ENCODE assay signal across 8 cellular contexts in the genomic region with DNA sequence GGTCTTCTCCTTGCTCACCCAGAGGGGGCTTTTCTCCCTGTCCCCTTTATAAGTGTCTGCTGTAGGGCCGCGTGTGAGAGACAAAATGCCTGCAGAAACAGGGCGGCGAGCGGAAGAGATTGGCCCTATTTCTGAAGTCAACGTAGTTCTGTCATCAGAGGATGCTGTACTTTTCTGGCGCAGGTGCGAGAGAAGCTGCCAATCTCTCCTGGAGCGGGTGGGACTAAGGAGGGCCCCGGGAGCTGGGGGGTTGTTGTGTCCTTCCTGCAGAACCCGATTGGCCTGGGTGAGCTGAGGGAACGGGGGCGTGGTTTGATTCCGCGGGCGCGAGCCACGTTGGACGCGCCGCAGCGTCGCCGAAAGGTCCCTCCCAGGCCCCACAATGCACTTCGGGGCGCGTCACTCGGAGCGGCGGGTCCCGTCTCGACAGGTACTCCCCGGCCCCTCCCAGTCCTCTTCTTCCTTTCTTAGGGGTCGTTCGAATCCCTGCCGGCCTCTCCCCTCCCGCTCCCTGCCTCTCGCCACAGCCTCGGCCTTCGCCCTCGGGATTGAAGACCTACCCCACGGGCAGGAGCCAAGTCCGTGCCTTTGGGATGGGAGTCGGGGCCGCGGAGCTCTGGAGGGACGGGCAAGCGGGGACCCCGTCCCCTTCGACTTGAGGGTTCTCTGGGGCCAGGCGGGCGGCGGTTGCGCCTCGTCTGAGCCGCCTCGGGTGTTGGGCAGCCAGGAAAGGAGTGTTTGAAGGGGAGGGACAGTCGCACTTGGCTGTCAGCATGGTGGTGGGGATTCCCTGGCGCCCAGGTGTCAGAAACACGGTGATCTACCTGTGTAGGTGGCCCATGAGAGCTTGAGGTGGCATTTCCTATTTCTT. TPM values are rescaled to one million over a fixed set of nuclear protein-coding genes. Genes with fewer than 3 reads are reported as not detected.
A peak's percentile ranks its signal among the peaks of the same experiment; 100 is the strongest.
DNase-seq lines count a peak whose midpoint lies in the region; ATAC-seq, FAIRE-seq and TF ChIP-seq lines count a peak whose summit lies in the region.

A gene with protein sequence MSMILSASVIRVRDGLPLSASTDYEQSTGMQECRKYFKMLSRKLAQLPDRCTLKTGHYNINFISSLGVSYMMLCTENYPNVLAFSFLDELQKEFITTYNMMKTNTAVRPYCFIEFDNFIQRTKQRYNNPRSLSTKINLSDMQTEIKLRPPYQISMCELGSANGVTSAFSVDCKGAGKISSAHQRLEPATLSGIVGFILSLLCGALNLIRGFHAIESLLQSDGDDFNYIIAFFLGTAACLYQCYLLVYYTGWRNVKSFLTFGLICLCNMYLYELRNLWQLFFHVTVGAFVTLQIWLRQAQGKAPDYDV (plus strand): TSS at position 387 of the 871 bp plus-strand sequence. CDS start 7,275 bp downstream, outside the sequence.

- no TSS peak for BruUV-seq in Calu3 (replicated peaks; lab: Mats Ljungman, UMichigan)
- BruUV-seq in endothelial cell of umbilical vein (replicated peaks; lab: Mats Ljungman, UMichigan), result no TSS peak

- dilution Hi-C loops in endothelial cell of umbilical vein (cut with MboI; ENCODE audit: extremely low pct_ligation_motif_present, low sequenced_read_pairs), result no loop called here

- H3K9me3 ChIP-seq in HUES64 (ENCODE audit: insufficient read depth, low read depth, low read length), result no peaks in the 10 kb centered on the region
- peaks cover 8% of the 10 kb centered on the region; the same call in 1 of the 2 replicates for H3K9me3 ChIP-seq in OCI-LY1 (ENCODE audit: low read length)
- H3K9me3 ChIP-seq in endothelial cell of umbilical vein (replicated peaks; ENCODE audit: control insufficient read depth, insufficient read depth, low read length), result no peaks in the 10 kb centered on the region

- CTCF ChIA-PET in Calu3 (lab: Charles Lee) (interaction anchor here (0.7 to 0.9 kb wide), 3 partner anchors 10 to 56 kb away, joined by 3 to 4 read pairs (median 3); no protein-coding TSS in a partner anchor), endothelial cell of umbilical vein (lab: Charles Lee) (interaction anchor here (0.6 to 1.9 kb wide), 7 partner anchors 9 to 179 kb away, joined by 3 to 6 read pairs (median 3); no protein-coding TSS in a partner anchor)

- FAIRE-seq in endothelial cell of umbilical vein (lab: Jason Lieb, UNC), result peak; percentile 93

- H3K4me1 ChIP-seq in HUES64 (ENCODE audit: insufficient read depth, low read length), result peaks cover 11% of the 10 kb centered on the region
- peaks cover 24% of the 10 kb centered on the region for H3K4me1 ChIP-seq in OCI-LY1 (ENCODE audit: insufficient read depth, low read length, severe bottlenecking)
- peaks cover 11% of the 10 kb centered on the region for H3K4me1 ChIP-seq in endothelial cell of umbilical vein (ENCODE audit: control insufficient read depth, extremely low read depth, insufficient read depth, low read length)

- POLR2A ChIA-PET in endothelial cell of umbilical vein (lab: Charles Lee), result no interaction called here

- peak within 1 kb of the TSS; percentile 89 for H3K4me3 Mint-ChIP-seq in Calu3 (ENCODE audit: low read depth, unreplicated experiment)

- H3K4me3 ChIP-seq in HUES64 (ENCODE audit: low read length), result peak within 1 kb of the TSS; percentile 77
- H3K4me3 ChIP-seq in OCI-LY1 (ENCODE audit: low read depth, low read length, poor library complexity, severe bottlenecking), result peak within 1 kb of the TSS; percentile 91
- H3K4me3 ChIP-seq in endothelial cell of umbilical vein (replicated peaks in 1 of 3; ENCODE audit: insufficient read depth in 1 of 3, low read depth in 1 of 3, low read length in 3 of 3), result peak within 1 kb of the TSS; percentile 67 to 93 (median 80)

- H3K79me2 ChIP-seq in OCI-LY1 (ENCODE audit: insufficient read depth, low read length) (peaks cover 7% of the 10 kb centered on the region; the same call in 1 of the 2 replicates), endothelial cell of umbilical vein (ENCODE audit: control insufficient read depth, insufficient read depth, low read length) (peaks cover 26% of the 10 kb centered on the region)

- peak; percentile 79 for TF ChIP-seq POLR2A in endothelial cell of umbilical vein (IDR thresholded peaks at IDR 0.05; ENCODE audit: low read depth, low read length)

- peak; percentile 99 for ATAC-seq in GM21447 (IDR thresholded peaks at IDR 0.05; ENCODE audit: unreplicated experiment)

- DNase-seq in Calu3, result peak; percentile 94
- peak; percentile 93 for DNase-seq in activated CD8-positive, alpha-beta memory T cell treated with anti-CD3 and anti-CD28 coated beads, Interleukin-2, amount 50 U/mL, for 4 hours
- peak; percentile 95 for DNase-seq in endothelial cell of umbilical vein (ENCODE audit: low read depth, low spot score)
- DNase-seq in middle frontal gyrus (ENCODE audit: extremely low spot score, low spot score), result peak; percentile 84
- DNase-seq in stimulated activated CD8-positive, alpha-beta memory T cell treated with anti-CD3 and anti-CD28 coated beads, Interleukin-2, amount 100 ng/mL, for 48 hours (ENCODE audit: low read depth in 2 of 2), result peak; percentile 87 to 93

- H3K9me1 ChIP-seq in endothelial cell of umbilical vein (replicated peaks; ENCODE audit: control insufficient read depth, extremely low read depth, insufficient read depth, low read length), result no peaks in the 10 kb centered on the region

- H3K4me2 ChIP-seq in OCI-LY1 (ENCODE audit: low read length) (peak within 1 kb of the TSS; percentile 99), endothelial cell of umbilical vein (ENCODE audit: insufficient read depth, low read length) (peak within 1 kb of the TSS; percentile 94)

- under 1% methylated on average over 60 of the region's 60 CpGs for WGBS in HUES64

- H3K27ac Mint-ChIP-seq in Calu3 (ENCODE audit: unreplicated experiment), result peak within 1 kb of the TSS; percentile 85

- H3K9ac ChIP-seq in HUES64 (ENCODE audit: low read depth, low read length), result peak within 1 kb of the TSS; percentile 79
- peak within 1 kb of the TSS; percentile 91 for H3K9ac ChIP-seq in OCI-LY1 (ENCODE audit: low read length)
- H3K9ac ChIP-seq in endothelial cell of umbilical vein (replicated peaks; ENCODE audit: extremely low read depth, insufficient read depth, low read length), result peak within 1 kb of the TSS; percentile 86

- no peaks in the 10 kb centered on the region for H3K27me3 ChIP-seq in HUES64 (ENCODE audit: insufficient read depth, low read length)
- H3K27me3 ChIP-seq in OCI-LY1 (ENCODE audit: insufficient read depth, low read length), result no peaks in the 10 kb centered on the region
- H3K27me3 ChIP-seq in endothelial cell of umbilical vein (ENCODE audit: control insufficient read depth in 2 of 2, insufficient read depth in 2 of 2, low read length in 2 of 2), result no peaks in the 10 kb centered on the region

- H2AFZ ChIP-seq in OCI-LY1 (ENCODE audit: low read length) (peak within 1 kb of the TSS; percentile 86), endothelial cell of umbilical vein (ENCODE audit: low read depth, low read length) (peak within 1 kb of the TSS; percentile 97)

- peaks cover 10% of the 10 kb centered on the region for H3K4me1 Mint-ChIP-seq in Calu3 (ENCODE audit: low read depth, unreplicated experiment)

- H4K20me1 ChIP-seq in OCI-LY1 (ENCODE audit: insufficient read depth, low read length) (no peaks in the 10 kb centered on the region), endothelial cell of umbilical vein (replicated peaks; ENCODE audit: control insufficient read depth, extremely low read depth, insufficient read depth, low read length) (no peaks in the 10 kb centered on the region)

- H3K27me3 Mint-ChIP-seq in Calu3 (ENCODE audit: unreplicated experiment), result no peaks in the 10 kb centered on the region

- H3K27ac ChIP-seq in HUES64 (ENCODE audit: low read depth, low read length), result peak within 1 kb of the TSS; percentile 67; the same call in 1 of the 2 replicates
- peak within 1 kb of the TSS; percentile 74 for H3K27ac ChIP-seq in OCI-LY1 (ENCODE audit: low read depth, low read length, poor library complexity, severe bottlenecking)
- peak within 1 kb of the TSS; percentile 52 for H3K27ac ChIP-seq in endothelial cell of umbilical vein (ENCODE audit: insufficient read depth, low read depth, low read length)

- no peaks in the 10 kb centered on the region for H3K9me2 ChIP-seq in OCI-LY1 (ENCODE audit: low read depth, low read length)

- intact Hi-C loops in Calu3 (cut with micrococcal nuclease; ENCODE audit: unreplicated experiment) (no loop called here), endothelial cell of umbilical vein (cut with micrococcal nuclease) (loop anchor here (2.0 to 5.0 kb wide), 3 partner anchors 134 to 407 kb away; partner anchors contain the start of genes PDIA5 and SLC49A4)

- no peak for TF ChIP-seq CTCF in Calu3 (IDR thresholded peaks at IDR 0.05; ENCODE audit: unreplicated experiment)
- no peak for TF ChIP-seq CTCF in OCI-LY1 (IDR thresholded peaks at IDR 0.05; ENCODE audit: low read length)
- TF ChIP-seq CTCF in endothelial cell of umbilical vein (IDR thresholded peaks at IDR 0.05; ENCODE audit: extremely low read depth in 1 of 2, insufficient read depth in 1 of 2, low read depth in 1 of 2, low read length in 2 of 2), result no peak

- H3F3A ChIP-seq in OCI-LY1 (ENCODE audit: insufficient read depth, low read length), result no peaks in the 10 kb centered on the region

- no peaks in the 10 kb centered on the region for H3K9me3 Mint-ChIP-seq in Calu3 (ENCODE audit: low read depth, unreplicated experiment)

- peaks cover 17% of the 10 kb centered on the region for H3K36me3 Mint-ChIP-seq in Calu3 (ENCODE audit: insufficient read depth, unreplicated experiment)

- H3K36me3 ChIP-seq in HUES64 (ENCODE audit: insufficient read depth, low read length) (no peaks in the 10 kb centered on the region), OCI-LY1 (ENCODE audit: insufficient read depth, low read length) (no peaks in the 10 kb centered on the region), endothelial cell of umbilical vein (ENCODE audit: control insufficient read depth in 2 of 2, extremely low read depth in 1 of 2, insufficient read depth in 2 of 2, low read length in 2 of 2) (no peaks in the 10 kb centered on the region)

TF ChIP-seq in endothelial cell of umbilical vein, 7 proteins besides CTCF, POLR2A, EP300 and RAD21 (continues in another document):
- TF ChIP-seq POLR2AphosphoS5 (IDR thresholded peaks at IDR 0.05; ENCODE audit: insufficient read depth, low read depth, low read length) (peak; percentile 92), FOS (IDR thresholded peaks at IDR 0.05; ENCODE audit: borderline replicate concordance, insufficient read depth, low read length) (no peak)

RNA-seq across cellular contexts. Expression of the gene that starts here (rescaled TPM):
- 15.6 and 18.6 TPM in 2 replicates for total RNA-seq in Calu3 (2022)
- 12.5 TPM for polyA plus RNA-seq in HUES64 (2013, experiment 1 of 2)
- polyA plus RNA-seq in HUES64 (2013, experiment 2 of 2), result 12.5 TPM
- total RNA-seq in endothelial cell of umbilical vein, result 20.1 and 20.9 TPM in 2 replicates
- polyA plus RNA-seq in endothelial cell of umbilical vein, result 25.1 and 26.8 TPM in 2 replicates
- 19.1 and 21.0 TPM in 2 replicates for polyA plus RNA-seq in endothelial cell of umbilical vein (2011; cell fraction: cytosol; rRNA removed)
- polyA plus RNA-seq in endothelial cell of umbilical vein (2011; cell fraction: nucleus; rRNA removed), result 17.7 and 20.2 TPM in 2 replicates
- 15.2 and 25.2 TPM in 2 replicates for polyA plus RNA-seq in endothelial cell of umbilical vein (2012)
- polyA minus RNA-seq in endothelial cell of umbilical vein, result 24.2 and 30.1 TPM in 2 replicates
- 7.3 TPM for polyA minus RNA-seq in endothelial cell of umbilical vein (2011; cell fraction: cytosol; rRNA and poly(A)+ RNA removed)
- polyA minus RNA-seq in endothelial cell of umbilical vein (2011; cell fraction: nucleus; rRNA and poly(A)+ RNA removed), result 11.9 and 24.2 TPM in 2 replicates

Comparison
In these comparisons a context has a peak if more than half of its experiments do, and no peak if none do; other contexts are left out.
1. Peak in every context shown above with its lines: DNase-seq, ATAC-seq, H3K4me3 ChIP-seq and H3K27ac ChIP-seq.